23 cellular contexts compared by ENCODE assay signal in genomic region chr15:85658816-85659215, GRCh38.
"Had no signal": no experiment of that assay in that cellular context is flagged by ENCODE, and none has a peak within 500 bp of the region (broad histone marks: within the 10 kb centered on the region; RNA-seq: fewer than 3 reads in every experiment).

No MANE protein-coding gene starts in this region.

- H3K4me3 ChIP-seq: hepatocyte, lung, mucosa of descending colon, ovary, right atrium auricular region, right lobe of liver, tibial nerve, vagina had no signal

- H3K27me3 ChIP-seq: hepatocyte, ovary, right atrium auricular region, right lobe of liver, tibial nerve, vagina had no signal

- H3K4me1 ChIP-seq: vagina had no signal

- H3K9me3 ChIP-seq: mucosa of descending colon, ovary, right atrium auricular region, right lobe of liver, tibial nerve, vagina had no signal

- H3K27ac ChIP-seq: hepatocyte, ovary, right lobe of liver, vagina had no signal

- H3K36me3 ChIP-seq: ovary had no signal

- DNase-seq: islet precursor cell; mesendoderm; midbrain; mucosa of descending colon; naive thymus-derived CD4-positive, alpha-beta T cell; ovary; right lobe of liver; small intestine; stimulated activated CD4-positive, alpha-beta T cell treated with anti-CD3 and anti-CD28 coated beads, Interleukin-1b, Interleukin-23, amount 100 ng/mL, for 48 hours; stimulated activated CD4-positive, alpha-beta T cell treated with anti-CD3 and anti-CD28 coated beads, Interleukin-2, amount 100 ng/mL, for 48 hours; stimulated activated CD4-positive, alpha-beta T cell treated with anti-CD3 and anti-CD28 coated beads, Interleukin-4, amount 100 ng/mL, for 4 hours; stimulated activated CD8-positive, alpha-beta memory T cell treated with anti-CD3 and anti-CD28 coated beads, Interleukin-4, amount 100 ng/mL, for 48 hours; stimulated activated naive CD4-positive, alpha-beta T cell treated with Interleukin-2 at 50 U/mL for 16 hours; stimulated activated naive CD8-positive, alpha-beta T cell treated with anti-CD3 and anti-CD28 coated beads, Interleukin-15, amount 100 ng/mL, for 72 hours; substantia nigra had no signal

- ATAC-seq: left lobe of liver; mucosa of descending colon; naive thymus-derived CD4-positive, alpha-beta T cell; natural killer cell treated with Interleukin-12 subunit alpha and Interleukin-12 subunit beta and Interleukin-15 and Interleukin-18, amount 100 ng/mL, for 72 hours; right lobe of liver; stimulated activated memory B cell treated with anti-CD40 and anti-IgM and Interleukin-4, amounts not matched to agents 10 μg/mL and 1 μg/mL and 100 μg/mL, for 72 hours; stimulated activated naive CD8-positive, alpha-beta T cell treated with anti-CD3 and anti-CD28 coated beads, Interleukin-15, amount 100 ng/mL, for 72 hours had no signal

- H2AFZ ChIP-seq: hepatocyte had no signal

- H3K4me2 ChIP-seq: hepatocyte had no signal
